Comparison of ENCODE assay signal across 1 cellular context in the genomic region with DNA sequence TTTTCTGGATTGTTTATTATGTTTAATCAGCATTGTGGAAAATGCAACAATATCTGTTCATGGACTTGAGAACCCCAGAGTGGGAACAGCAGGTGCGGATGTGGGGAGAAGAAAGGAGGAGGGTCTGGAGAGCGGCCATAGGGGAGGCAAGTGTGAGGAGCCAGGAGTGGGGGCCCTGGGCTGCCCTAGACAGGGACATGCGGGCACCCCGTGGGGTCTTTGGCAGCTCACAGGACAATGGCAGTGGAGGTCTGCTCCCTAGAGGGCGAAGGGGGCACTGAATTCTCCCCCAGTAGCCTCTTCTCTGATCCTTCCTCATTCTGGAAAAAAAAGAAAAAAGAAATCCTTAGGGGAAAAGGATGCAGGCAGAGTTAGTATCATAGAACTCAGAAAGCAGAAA.
TF ChIP-seq lines count a peak whose summit lies in the region.

No MANE protein-coding gene starts in this region.

TF ChIP-seq in HepG2, 621 proteins besides CTCF, POLR2A, EP300 and RAD21:
- TF ChIP-seq NR0B2 (CRISPR knock-in tag; IDR thresholded peaks at IDR 0.05) = no peak
- no peak for TF ChIP-seq NCOA5 (CRISPR knock-in tag; IDR thresholded peaks at IDR 0.05)
- TF ChIP-seq ESRRA (CRISPR knock-in tag; IDR thresholded peaks at IDR 0.05; ENCODE audit: low read depth) = no peak
- TF ChIP-seq SAFB2 (CRISPR knock-in tag; IDR thresholded peaks at IDR 0.05; ENCODE audit: borderline replicate concordance, low read depth) = no peak
- TF ChIP-seq ZNF761 (CRISPR knock-in tag; conservative IDR thresholded peaks at IDR 0.05) = no peak
- TF ChIP-seq ISL2 (CRISPR knock-in tag; IDR thresholded peaks at IDR 0.05) = no peak
- TF ChIP-seq ZNF34 (CRISPR knock-in tag; IDR thresholded peaks at IDR 0.05; ENCODE audit: borderline replicate concordance) = no peak
- TF ChIP-seq ZSCAN29 (CRISPR knock-in tag; conservative IDR thresholded peaks at IDR 0.05) = no peak
- no peak for TF ChIP-seq SP5 (CRISPR knock-in tag; IDR thresholded peaks at IDR 0.05; ENCODE audit: borderline replicate concordance, low read depth)
- no peak for TF ChIP-seq ZNF720 (CRISPR knock-in tag; IDR thresholded peaks at IDR 0.05)
- TF ChIP-seq MBNL3 (CRISPR knock-in tag; conservative IDR thresholded peaks at IDR 0.05) = no peak
- TF ChIP-seq RFXAP (CRISPR knock-in tag; IDR thresholded peaks at IDR 0.05; ENCODE audit: borderline replicate concordance) = no peak
- TF ChIP-seq ZNF317 (CRISPR knock-in tag; IDR thresholded peaks at IDR 0.05) = no peak
- TF ChIP-seq SKIL (CRISPR knock-in tag; IDR thresholded peaks at IDR 0.05; ENCODE audit: borderline replicate concordance) = no peak
